ENCODE assay signal across 35 cellular contexts in genomic region chr1:106492876-106493275, GRCh38.
"Had no signal": no experiment of that assay in that cellular context is flagged by ENCODE, and none has a peak within 500 bp of the region (broad histone marks: within the 10 kb centered on the region; RNA-seq: fewer than 3 reads in every experiment).

No MANE protein-coding gene starts in this region.

- H3K9me3 Mint-ChIP-seq: activated B cell treated with CpG ODN at 0.5 μM for 24 hours; activated CD4-positive, alpha-beta T cell treated with anti-CD3 and anti-CD28 coated beads, Interleukin-2, amount 10 ng/mL, durations not matched to agents 24 days and 14 days; activated naive CD8-positive, alpha-beta T cell treated with anti-CD3 and anti-CD28 coated beads, Interleukin-2, amount 10 ng/mL, durations not matched to agents 7 days and 5 days; central memory CD8-positive, alpha-beta T cell had no signal

- H3K4me1 Mint-ChIP-seq: activated B cell treated with CpG ODN at 0.5 μM for 24 hours; activated CD4-positive, alpha-beta memory T cell treated with anti-CD3 and anti-CD28 coated beads, Interleukin-2, amount 10 ng/mL, durations not matched to agents 7 days and 5 days; activated CD4-positive, alpha-beta T cell treated with anti-CD3 and anti-CD28 coated beads, Interleukin-2, amount 10 ng/mL, durations not matched to agents 24 days and 14 days; activated CD8-positive, alpha-beta memory T cell treated with anti-CD3 and anti-CD28 coated beads, Interleukin-2, amount 10 ng/mL, durations not matched to agents 7 days and 5 days; activated naive CD4-positive, alpha-beta T cell treated with anti-CD3 and anti-CD28 coated beads, Interleukin-2, amount 10 ng/mL, durations not matched to agents 7 days and 5 days; activated naive CD4-positive, alpha-beta T cell treated with anti-CD3 and anti-CD28 coated beads, Interleukin-2, amount 50 U/mL, for 24 hours; activated naive CD8-positive, alpha-beta T cell treated with anti-CD3 and anti-CD28 coated beads, Interleukin-2, amount 10 ng/mL, durations not matched to agents 7 days and 5 days; activated naive CD8-positive, alpha-beta T cell treated with anti-CD3 and anti-CD28 coated beads, Interleukin-2, amount 50 U/mL, for 24 hours; brain; central memory CD8-positive, alpha-beta T cell had no signal

- H3K4me3 Mint-ChIP-seq: activated B cell treated with CpG ODN at 0.5 μM for 24 hours; activated CD4-positive, alpha-beta memory T cell treated with anti-CD3 and anti-CD28 coated beads, Interleukin-2, amount 10 ng/mL, durations not matched to agents 7 days and 5 days; activated CD4-positive, alpha-beta T cell treated with anti-CD3 and anti-CD28 coated beads, Interleukin-2, amount 10 ng/mL, durations not matched to agents 24 days and 14 days; activated CD8-positive, alpha-beta memory T cell treated with anti-CD3 and anti-CD28 coated beads, Interleukin-2, amount 10 ng/mL, durations not matched to agents 7 days and 5 days; activated CD8-positive, alpha-beta T cell treated with anti-CD3 and anti-CD28 coated beads, Interleukin-2, amount 10 ng/mL, durations not matched to agents 7 days and 5 days; activated naive CD4-positive, alpha-beta T cell treated with anti-CD3 and anti-CD28 coated beads, Interleukin-2, amount 10 ng/mL, durations not matched to agents 7 days and 5 days; activated naive CD4-positive, alpha-beta T cell treated with anti-CD3 and anti-CD28 coated beads, Interleukin-2, amount 50 U/mL, for 24 hours; activated naive CD8-positive, alpha-beta T cell; activated naive CD8-positive, alpha-beta T cell treated with anti-CD3 and anti-CD28 coated beads, Interleukin-2, amount 10 ng/mL, durations not matched to agents 7 days and 5 days; activated naive CD8-positive, alpha-beta T cell treated with anti-CD3 and anti-CD28 coated beads, Interleukin-2, amount 50 U/mL, for 24 hours; activated T-cell treated with anti-CD3 and anti-CD28 coated beads, Interleukin-2, amount 50 U/mL, for 24 hours; brain; central memory CD8-positive, alpha-beta T cell; T-helper 1 cell treated with Interleukin-12 subunit alpha and Interleukin-12 subunit beta and Interleukin-4 antibody, amounts not matched to agents 30 μg/mL and 1 μg/mL, for 36 hours; T-helper 2 cell treated with Interferon-gamma antibody and Interleukin-4, amounts not matched to agents 5 μg/mL and 100 μg/mL, for 36 hours had no signal

- H3K4me3 ChIP-seq: ascending aorta, cardiac muscle cell had no signal

- ATAC-seq: activated CD8-positive, alpha-beta memory T cell treated with anti-CD3 and anti-CD28 coated beads, Interleukin-2, amount 10 ng/mL, durations not matched to agents 7 days and 5 days; activated CD8-positive, alpha-beta T cell treated with anti-CD3 and anti-CD28 coated beads, Interleukin-2, amount 10 ng/mL, durations not matched to agents 7 days and 5 days; activated naive CD8-positive, alpha-beta T cell treated with anti-CD3 and anti-CD28 coated beads, Interleukin-2, amount 50 U/mL, for 24 hours had no signal

- DNase-seq: activated B cell treated with CpG ODN at 0.5 μM for 24 hours; activated CD4-positive, alpha-beta memory T cell treated with anti-CD3 and anti-CD28 coated beads, Interleukin-2, amount 10 ng/mL, durations not matched to agents 7 days and 5 days; activated CD4-positive, alpha-beta T cell treated with anti-CD3 and anti-CD28 coated beads for 4 hours; activated CD4-positive, alpha-beta T cell treated with anti-CD3 and anti-CD28 coated beads, Interleukin-2, amount 10 ng/mL, durations not matched to agents 24 days and 14 days; activated CD4-positive, alpha-beta T cell treated with anti-CD3 and anti-CD28 coated beads, Interleukin-2, amount 50 U/mL, for 1 hour; activated CD4-positive, alpha-beta T cell treated with anti-CD3 and anti-CD28 coated beads, Interleukin-2, amount 50 U/mL, for 48 hours; activated CD4-positive, CD25-positive, alpha-beta regulatory T cell treated with anti-CD3 and anti-CD28 coated beads, Interleukin-2, amount 50 U/mL, for 72 hours; activated CD8-positive, alpha-beta memory T cell treated with anti-CD3 and anti-CD28 coated beads for 24 hours; activated CD8-positive, alpha-beta memory T cell treated with anti-CD3 and anti-CD28 coated beads, Interleukin-2, amount 10 ng/mL, durations not matched to agents 7 days and 5 days; activated CD8-positive, alpha-beta memory T cell treated with anti-CD3 and anti-CD28 coated beads, Interleukin-2, amount 50 U/mL, for 48 hours; activated CD8-positive, alpha-beta T cell treated with anti-CD3 and anti-CD28 coated beads, Interleukin-2, amount 10 ng/mL, durations not matched to agents 7 days and 5 days; activated effector memory CD4-positive, alpha-beta T cell treated with Interleukin-2 at 50 U/mL for 16 hours; activated gamma-delta T cell; activated naive CD4-positive, alpha-beta T cell treated with anti-CD3 and anti-CD28 coated beads, Interleukin-2, amount 10 ng/mL, durations not matched to agents 7 days and 5 days; activated naive CD4-positive, alpha-beta T cell treated with Interleukin-2 at 50 U/mL for 16 hours; activated naive CD8-positive, alpha-beta T cell treated with anti-CD3 and anti-CD28 coated beads, Interleukin-2, amount 10 ng/mL, durations not matched to agents 7 days and 5 days; activated naive CD8-positive, alpha-beta T cell treated with anti-CD3 and anti-CD28 coated beads, Interleukin-2, amount 50 U/mL, for 24 hours; activated T-cell treated with anti-CD3 and anti-CD28 coated beads, Interleukin-2, amount 50 U/mL, for 24 hours; activated T-cell treated with anti-CD3 and anti-CD28 coated beads, Interleukin-2, amount 50 U/mL, for 48 hours; amygdala; anterior cingulate cortex; caudate nucleus; T-helper 1 cell; T-helper 2 cell; T-helper 9 cell had no signal

- H3K9me3 ChIP-seq: ascending aorta had no signal

- H3K27ac ChIP-seq: ascending aorta, cardiac muscle cell, VCaP had no signal

- H3K27me3 Mint-ChIP-seq: activated B cell treated with CpG ODN at 0.5 μM for 24 hours; activated CD4-positive, alpha-beta memory T cell treated with anti-CD3 and anti-CD28 coated beads, Interleukin-2, amount 10 ng/mL, durations not matched to agents 7 days and 5 days; activated CD4-positive, alpha-beta T cell treated with anti-CD3 and anti-CD28 coated beads, Interleukin-2, amount 10 ng/mL, durations not matched to agents 24 days and 14 days; activated CD8-positive, alpha-beta memory T cell treated with anti-CD3 and anti-CD28 coated beads, Interleukin-2, amount 10 ng/mL, durations not matched to agents 7 days and 5 days; activated naive CD4-positive, alpha-beta T cell treated with anti-CD3 and anti-CD28 coated beads, Interleukin-2, amount 10 ng/mL, durations not matched to agents 7 days and 5 days; activated naive CD4-positive, alpha-beta T cell treated with anti-CD3 and anti-CD28 coated beads, Interleukin-2, amount 50 U/mL, for 24 hours; activated naive CD8-positive, alpha-beta T cell; activated naive CD8-positive, alpha-beta T cell treated with anti-CD3 and anti-CD28 coated beads, Interleukin-2, amount 10 ng/mL, durations not matched to agents 7 days and 5 days; activated naive CD8-positive, alpha-beta T cell treated with anti-CD3 and anti-CD28 coated beads, Interleukin-2, amount 50 U/mL, for 24 hours; activated T-cell treated with anti-CD3 and anti-CD28 coated beads, Interleukin-2, amount 50 U/mL, for 24 hours; brain; central memory CD8-positive, alpha-beta T cell had no signal

- H3K27ac Mint-ChIP-seq: activated B cell treated with CpG ODN at 0.5 μM for 24 hours; activated CD4-positive, alpha-beta memory T cell treated with anti-CD3 and anti-CD28 coated beads, Interleukin-2, amount 10 ng/mL, durations not matched to agents 7 days and 5 days; activated CD4-positive, alpha-beta T cell treated with anti-CD3 and anti-CD28 coated beads, Interleukin-2, amount 10 ng/mL, durations not matched to agents 24 days and 14 days; activated CD8-positive, alpha-beta memory T cell treated with anti-CD3 and anti-CD28 coated beads, Interleukin-2, amount 10 ng/mL, durations not matched to agents 7 days and 5 days; activated CD8-positive, alpha-beta T cell treated with anti-CD3 and anti-CD28 coated beads, Interleukin-2, amount 10 ng/mL, durations not matched to agents 7 days and 5 days; activated naive CD4-positive, alpha-beta T cell treated with anti-CD3 and anti-CD28 coated beads, Interleukin-2, amount 10 ng/mL, durations not matched to agents 7 days and 5 days; activated naive CD4-positive, alpha-beta T cell treated with anti-CD3 and anti-CD28 coated beads, Interleukin-2, amount 50 U/mL, for 24 hours; activated naive CD8-positive, alpha-beta T cell; activated naive CD8-positive, alpha-beta T cell treated with anti-CD3 and anti-CD28 coated beads, Interleukin-2, amount 10 ng/mL, durations not matched to agents 7 days and 5 days; activated naive CD8-positive, alpha-beta T cell treated with anti-CD3 and anti-CD28 coated beads, Interleukin-2, amount 50 U/mL, for 24 hours; activated T-cell treated with anti-CD3 and anti-CD28 coated beads, Interleukin-2, amount 50 U/mL, for 24 hours; activated T-helper 2 cell treated with anti-CD3 and anti-CD28 coated beads, Interferon-gamma antibody, Interleukin-2, Interleukin-4, amounts not matched to agents 10 μg/mL and 5 μg/mL and 100 μg/mL, durations not matched to agents 14 hours and 24 hours and 36 hours; brain; T-helper 1 cell treated with Interleukin-12 subunit alpha and Interleukin-12 subunit beta and Interleukin-4 antibody, amounts not matched to agents 30 μg/mL and 1 μg/mL, for 36 hours; T-helper 2 cell treated with Interferon-gamma antibody and Interleukin-4, amounts not matched to agents 5 μg/mL and 100 μg/mL, for 36 hours had no signal

- H3K27me3 ChIP-seq: ascending aorta, cardiac muscle cell had no signal

- H3K36me3 Mint-ChIP-seq: activated CD8-positive, alpha-beta memory T cell treated with anti-CD3 and anti-CD28 coated beads, Interleukin-2, amount 10 ng/mL, durations not matched to agents 7 days and 5 days; activated naive CD4-positive, alpha-beta T cell treated with anti-CD3 and anti-CD28 coated beads, Interleukin-2, amount 10 ng/mL, durations not matched to agents 7 days and 5 days; activated naive CD4-positive, alpha-beta T cell treated with anti-CD3 and anti-CD28 coated beads, Interleukin-2, amount 50 U/mL, for 24 hours; activated naive CD8-positive, alpha-beta T cell; activated naive CD8-positive, alpha-beta T cell treated with anti-CD3 and anti-CD28 coated beads, Interleukin-2, amount 10 ng/mL, durations not matched to agents 7 days and 5 days; brain had no signal

- H3K36me3 ChIP-seq: ascending aorta, cardiac muscle cell had no signal
